Comparison of ENCODE assay signal across 1 cellular context in the genomic region with DNA sequence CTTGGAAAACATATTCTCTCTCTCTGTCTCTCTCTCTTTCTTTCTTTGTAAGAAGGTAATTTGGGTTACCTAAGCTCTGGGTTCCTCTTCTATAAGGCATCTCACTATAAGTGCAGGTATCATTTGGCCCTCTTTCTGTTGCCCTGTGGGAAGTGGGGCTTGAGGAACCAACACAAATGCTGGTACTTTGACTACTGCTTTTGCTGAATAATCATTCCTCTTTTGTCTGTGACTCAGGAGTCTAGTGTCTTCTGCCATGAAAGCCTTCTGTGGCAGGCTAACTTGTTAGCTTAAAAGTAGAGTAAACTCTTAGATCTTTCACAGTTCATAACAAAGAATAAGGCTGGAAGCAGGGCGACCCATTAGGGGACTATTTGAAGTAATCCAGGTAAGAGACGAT.
A peak's percentile ranks its signal among the peaks of the same experiment; 100 is the strongest.
TF ChIP-seq lines count a peak whose summit lies in the region.

No MANE protein-coding gene starts in this region.

TF ChIP-seq in K562, 482 proteins besides CTCF, POLR2A, EP300 and RAD21 (continued from another document):
- TF ChIP-seq, protein P1, sequence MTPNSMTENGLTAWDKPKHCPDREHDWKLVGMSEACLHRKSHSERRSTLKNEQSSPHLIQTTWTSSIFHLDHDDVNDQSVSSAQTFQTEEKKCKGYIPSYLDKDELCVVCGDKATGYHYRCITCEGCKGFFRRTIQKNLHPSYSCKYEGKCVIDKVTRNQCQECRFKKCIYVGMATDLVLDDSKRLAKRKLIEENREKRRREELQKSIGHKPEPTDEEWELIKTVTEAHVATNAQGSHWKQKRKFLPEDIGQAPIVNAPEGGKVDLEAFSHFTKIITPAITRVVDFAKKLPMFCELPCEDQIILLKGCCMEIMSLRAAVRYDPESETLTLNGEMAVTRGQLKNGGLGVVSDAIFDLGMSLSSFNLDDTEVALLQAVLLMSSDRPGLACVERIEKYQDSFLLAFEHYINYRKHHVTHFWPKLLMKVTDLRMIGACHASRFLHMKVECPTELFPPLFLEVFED (CRISPR knock-in tag; conservative IDR thresholded peaks at IDR 0.05), result no peak
- TF ChIP-seq ZNF696 (CRISPR knock-in tag; conservative IDR thresholded peaks at IDR 0.05) (no peak), MAFK (IDR thresholded peaks at IDR 0.05; ENCODE audit: low read length) (peak; percentile 40; the same call in 1 of the 2 replicates), ESRRB (CRISPR knock-in tag; IDR thresholded peaks at IDR 0.05; ENCODE audit: borderline replicate concordance) (no peak), BACH1 (tag; IDR thresholded peaks at IDR 0.05) (0 out of 2 replicates have a peak, but pooled peaks have one; percentile 51), RBBP5 (IDR thresholded peaks at IDR 0.05; ENCODE audit: borderline replicate concordance, insufficient read depth, low read length, poor library complexity, severe bottlenecking) (peak; percentile 21), RBM17 (IDR thresholded peaks at IDR 0.05; ENCODE audit: borderline replicate concordance, low read depth, low read length) (no peak), ZKSCAN8 (CRISPR knock-in tag; IDR thresholded peaks at IDR 0.05) (no peak), ZNF316 (IDR thresholded peaks at IDR 0.05) (peak; percentile 87), SAP30 (IDR thresholded peaks at IDR 0.05; ENCODE audit: borderline replicate concordance, insufficient read depth, low read depth, low read length, poor library complexity, severe bottlenecking) (no peak), MAFG (tag; conservative IDR thresholded peaks at IDR 0.05) (peak; percentile 44; the same call in 1 of the 2 replicates), FOXA3 (CRISPR knock-in tag; conservative IDR thresholded peaks at IDR 0.05 in 1 of 2, IDR thresholded peaks at IDR 0.05 in 1 of 2) (0 out of 4 replicates have a peak, but pooled peaks of 1 of the 2 experiments have one; percentile 52), TARDBP (IDR thresholded peaks at IDR 0.05) (no peak), ZBTB7A (IDR thresholded peaks at IDR 0.05; ENCODE audit: borderline replicate concordance, control insufficient read depth, low read depth, low read length) (no peak), C11orf30 (IDR thresholded peaks at IDR 0.05; ENCODE audit: low read depth) (peak; percentile 84), CHCHD3 (CRISPR knock-in tag; IDR thresholded peaks at IDR 0.05) (no peak), NR4A1 (CRISPR knock-in tag; IDR thresholded peaks at IDR 0.05) (no peak), NR4A1 (tag; IDR thresholded peaks at IDR 0.05) (no peak), SRF (CRISPR knock-in tag; IDR thresholded peaks at IDR 0.05) (no peak), PML (IDR thresholded peaks at IDR 0.05; ENCODE audit: low read length) (no peak)
- TF ChIP-seq, protein P2, sequence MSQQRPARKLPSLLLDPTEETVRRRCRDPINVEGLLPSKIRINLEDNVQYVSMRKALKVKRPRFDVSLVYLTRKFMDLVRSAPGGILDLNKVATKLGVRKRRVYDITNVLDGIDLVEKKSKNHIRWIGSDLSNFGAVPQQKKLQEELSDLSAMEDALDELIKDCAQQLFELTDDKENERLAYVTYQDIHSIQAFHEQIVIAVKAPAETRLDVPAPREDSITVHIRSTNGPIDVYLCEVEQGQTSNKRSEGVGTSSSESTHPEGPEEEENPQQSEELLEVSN (IDR thresholded peaks at IDR 0.05; ENCODE audit: borderline replicate concordance in 1 of 2, extremely low read depth in 1 of 2, insufficient read depth in 1 of 2, insufficient read length in 1 of 2, low read depth in 1 of 2, low read length in 1 of 2, poor library complexity in 1 of 2, severe bottlenecking in 1 of 2), result no peak
- TF ChIP-seq, protein P3, sequence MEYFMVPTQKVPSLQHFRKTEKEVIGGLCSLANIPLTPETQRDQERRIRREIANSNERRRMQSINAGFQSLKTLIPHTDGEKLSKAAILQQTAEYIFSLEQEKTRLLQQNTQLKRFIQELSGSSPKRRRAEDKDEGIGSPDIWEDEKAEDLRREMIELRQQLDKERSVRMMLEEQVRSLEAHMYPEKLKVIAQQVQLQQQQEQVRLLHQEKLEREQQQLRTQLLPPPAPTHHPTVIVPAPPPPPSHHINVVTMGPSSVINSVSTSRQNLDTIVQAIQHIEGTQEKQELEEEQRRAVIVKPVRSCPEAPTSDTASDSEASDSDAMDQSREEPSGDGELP (CRISPR knock-in tag; IDR thresholded peaks at IDR 0.05; ENCODE audit: borderline replicate concordance), result no peak
